In the genomic region with DNA sequence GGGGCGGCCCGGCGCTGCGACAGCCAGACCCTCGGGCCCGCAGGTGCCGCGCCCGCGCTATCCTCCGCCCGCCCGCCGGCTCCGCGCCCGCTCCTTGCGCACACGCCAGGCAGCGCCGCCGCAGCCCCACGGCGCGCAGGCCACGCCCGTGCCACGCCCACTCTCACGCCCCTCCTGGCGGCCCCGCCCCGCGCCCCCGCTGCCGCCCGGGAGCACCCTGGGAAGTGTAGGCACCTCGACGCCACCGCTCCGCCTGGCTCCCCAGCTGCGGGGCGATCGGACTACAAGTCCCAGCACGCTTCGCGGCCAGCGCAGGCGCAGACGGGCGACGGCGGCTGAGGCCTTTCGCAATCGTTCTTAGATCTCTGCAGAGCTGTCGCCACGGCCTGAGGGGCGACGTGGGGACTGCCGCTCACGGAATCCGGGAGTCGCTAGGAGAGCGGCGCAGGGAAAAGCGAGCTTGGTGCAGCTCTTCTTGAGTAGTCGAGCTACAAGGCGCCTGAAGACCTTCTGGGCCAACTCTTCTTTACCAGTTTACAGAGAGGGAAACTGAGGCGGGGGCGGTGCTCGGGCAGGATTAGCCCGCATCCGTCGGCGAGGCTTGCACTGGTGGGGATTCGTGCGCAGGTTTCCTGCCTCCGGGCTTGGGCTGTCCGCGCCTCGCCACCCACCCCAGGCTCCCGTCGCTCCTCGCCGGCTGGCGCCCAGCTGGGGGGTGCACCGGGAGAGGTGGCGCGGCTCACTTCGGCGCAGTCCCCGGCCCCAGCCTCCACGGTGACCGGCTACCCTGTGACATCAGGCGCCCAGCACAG, we compare ENCODE assay signal across 8 cellular contexts. TPM values are rescaled to one million over a fixed set of nuclear protein-coding genes. Genes with fewer than 3 reads are reported as not detected.
A peak's percentile ranks its signal among the peaks of the same experiment; 100 is the strongest.
DNase-seq lines count a peak whose midpoint lies in the region; ATAC-seq and TF ChIP-seq lines count a peak whose summit lies in the region.

TSS of gene ABLIM2 (minus strand) at position 104 of the 812 bp plus-strand sequence. CDS start 124 bp downstream, outside the sequence.

- peaks cover 6% of the 10 kb centered on the region for H3K36me3 Mint-ChIP-seq in dendritic cell treated with granulocyte-macrophage colony-stimulating factor and Interleukin-4, amounts not matched to agents 40 ng/mL and 50 ng/mL, for 4 days (ENCODE audit: low read depth)

- H3K27ac ChIP-seq in BLaER1 treated with 17β-estradiol and CSF1 and Interleukin-3, amounts not matched to agents 10 nM and 100 nM = peak within 1 kb of the TSS in 9 of 11 experiments; percentile 33 to 75 (median 63); a peak in 17 of 22 replicates
- peak within 1 kb of the TSS in 1 of 2 donors; percentile 62 for H3K27ac ChIP-seq in left lung

- H3K36me3 ChIP-seq in BLaER1 treated with 17β-estradiol and CSF1 and Interleukin-3, amounts not matched to agents 10 nM and 100 nM = no peaks in the 10 kb centered on the region
- H3K36me3 ChIP-seq in left lung = no peaks in the 10 kb centered on the region

- peaks cover 79% of the 10 kb centered on the region for H3K27me3 Mint-ChIP-seq in dendritic cell treated with granulocyte-macrophage colony-stimulating factor and Interleukin-4, amounts not matched to agents 40 ng/mL and 50 ng/mL, for 4 days

- peak within 1 kb of the TSS; percentile 59 to 79 (median 70) for H3K4me3 ChIP-seq in BLaER1 treated with 17β-estradiol and CSF1 and Interleukin-3, amounts not matched to agents 10 nM and 100 nM
- H3K4me3 ChIP-seq in left lung = peak within 1 kb of the TSS; percentile 71 to 72

- DNase-seq in NCI-H526 treated with DMSO at 0.1 percent for 48 hours (lab: John Stamatoyannopoulos, UW) = peak; percentile 95
- DNase-seq in activated CD4-positive, alpha-beta T cell treated with anti-CD3 and anti-CD28 coated beads, Interleukin-2, amount 50 U/mL, for 1 hour = peak; percentile 98
- DNase-seq in left lung = peak; percentile 98
- DNase-seq in stimulated activated CD4-positive, alpha-beta T cell treated with anti-CD3 and anti-CD28 coated beads, Interleukin-2, amount 100 ng/mL, for 4 hours (ENCODE audit: low read depth) = peak; percentile 98

- peak within 1 kb of the TSS; percentile 98 to 100 (median 100) for H3K4me2 ChIP-seq in BLaER1 treated with 17β-estradiol and CSF1 and Interleukin-3, amounts not matched to agents 10 nM and 100 nM

- no peaks in the 10 kb centered on the region for H3K9me3 ChIP-seq in BLaER1 treated with 17β-estradiol and CSF1 and Interleukin-3, amounts not matched to agents 10 nM and 100 nM (replicated peaks in 1 of 11)
- H3K9me3 ChIP-seq in left lung = no peaks in the 10 kb centered on the region

- no peak for TF ChIP-seq CTCF in left lung (IDR thresholded peaks at IDR 0.05)

- H3K4me1 ChIP-seq in BLaER1 treated with 17β-estradiol and CSF1 and Interleukin-3, amounts not matched to agents 10 nM and 100 nM = peaks cover 19 to 77% (median 58%) of the 10 kb centered on the region in 10 experiments
- peaks cover 10 to 23% of the 10 kb centered on the region in 2 donors for H3K4me1 ChIP-seq in left lung

- intact Hi-C loops in dendritic cell treated with granulocyte-macrophage colony-stimulating factor and Interleukin-4, amounts not matched to agents 40 ng/mL and 50 ng/mL, for 4 days (cut with micrococcal nuclease) = no loop called here
- intact Hi-C loops in left lung (cut with DNase I) = no loop called here

- peak within 1 kb of the TSS; percentile 96 for H3K4me3 Mint-ChIP-seq in dendritic cell treated with granulocyte-macrophage colony-stimulating factor and Interleukin-4, amounts not matched to agents 40 ng/mL and 50 ng/mL, for 4 days

- no peaks in the 10 kb centered on the region for H3K9me3 Mint-ChIP-seq in dendritic cell treated with granulocyte-macrophage colony-stimulating factor and Interleukin-4, amounts not matched to agents 40 ng/mL and 50 ng/mL, for 4 days

- H3K27ac Mint-ChIP-seq in dendritic cell treated with granulocyte-macrophage colony-stimulating factor and Interleukin-4, amounts not matched to agents 40 ng/mL and 50 ng/mL, for 4 days = peak within 1 kb of the TSS; percentile 79

- peaks cover 22% of the 10 kb centered on the region for H3K4me1 Mint-ChIP-seq in dendritic cell treated with granulocyte-macrophage colony-stimulating factor and Interleukin-4, amounts not matched to agents 40 ng/mL and 50 ng/mL, for 4 days (ENCODE audit: low read depth)

- ATAC-seq in GM19351 (IDR thresholded peaks at IDR 0.05; ENCODE audit: unreplicated experiment) (peak; percentile 96), HG03520 (IDR thresholded peaks at IDR 0.05; ENCODE audit: unreplicated experiment) (peak; percentile 97), left lung (peak; percentile 99)

- H4K20me1 ChIP-seq in BLaER1 treated with 17β-estradiol and CSF1 and Interleukin-3, amounts not matched to agents 10 nM and 100 nM = peaks cover 0 to 27% (median 11%) of the 10 kb centered on the region in 11 experiments; a peak in 13 of 22 replicates

- peaks cover 37 to 52% (median 41%) of the 10 kb centered on the region in 11 experiments for H3K27me3 ChIP-seq in BLaER1 treated with 17β-estradiol and CSF1 and Interleukin-3, amounts not matched to agents 10 nM and 100 nM
- peaks cover 4 to 39% of the 10 kb centered on the region in 2 donors for H3K27me3 ChIP-seq in left lung

- H3K9ac ChIP-seq in BLaER1 treated with 17β-estradiol and CSF1 and Interleukin-3, amounts not matched to agents 10 nM and 100 nM = peak within 1 kb of the TSS; percentile 59 to 80 (median 75)

RNA-seq across cellular contexts. Expression of gene ABLIM2, which starts in this region (rescaled TPM):
- 10 to 100 TPM in 1 of 2 donors, 1 to 10 TPM in 1; 8.8 to 10.2 TPM for total RNA-seq in left lung
